Comparison of ENCODE assay signal across 18 cellular contexts in genomic region chr20:46175127-46175494, GRCh38. TPM values are rescaled to one million over a fixed set of nuclear protein-coding genes. Genes with fewer than 3 reads are reported as not detected.
DNase-seq lines count a peak whose midpoint lies in the region; ATAC-seq, FAIRE-seq and TF ChIP-seq lines count a peak whose summit lies in the region.
"Had no signal": no experiment of that assay in that cellular context is flagged by ENCODE, and none has a peak within 500 bp of the region (broad histone marks: within the 10 kb centered on the region; RNA-seq: fewer than 3 reads in every experiment).

No MANE protein-coding gene starts in this region.

- DNase-seq in A549 (ENCODE audit: low read depth in 1 of 2, low spot score in 1 of 2), result no peak
- no peak for DNase-seq in H9
- no peak for DNase-seq in H1 (ENCODE audit: low read depth in 1 of 2, low spot score in 2 of 2)
- DNase-seq in naive thymus-derived CD4-positive, alpha-beta T cell, result no peak
- DNase-seq in natural killer cell, result no peak
- DNase-seq in NCI-H526 treated with DMSO at 0.1 percent for 48 hours (lab: John Stamatoyannopoulos, UW), result no peak
- DNase-seq in UCSD-AML1 (lab: John Stamatoyannopoulos, UW; ENCODE audit: unreplicated experiment), result no peak
- DNase-seq: COR-L47, GF-D8, HCEC 1CT, Kasumi-1, NCI-H1105 treated with DMSO at 0.1 percent for 48 hours, NCI-H187 treated with DMSO at 0.1 percent for 48 hours, NCI-H2171, SIG-M5 had no signal

- TF ChIP-seq RAD21 in A549 (conservative IDR thresholded peaks at IDR 0.05 in 1 of 2, IDR thresholded peaks at IDR 0.05 in 1 of 2) (no peak), H1 (IDR thresholded peaks at IDR 0.05 in 1 of 2, conservative IDR thresholded peaks at IDR 0.05 in 1 of 2; ENCODE audit: low read depth in 2 of 2, low read length in 2 of 2) (no peak)

- TF ChIP-seq EP300 in A549 (IDR thresholded peaks at IDR 0.05) (no peak), H1 (IDR thresholded peaks at IDR 0.05; ENCODE audit: borderline replicate concordance in 1 of 2, low read depth in 2 of 2, low read length in 2 of 2) (no peak)

- no peak overlapping the region for H4K91ac ChIP-seq in H9 (ENCODE audit: insufficient read length, low read depth, low read length)
- no peak overlapping the region for H4K91ac ChIP-seq in H1 (replicated peaks; ENCODE audit: insufficient read length, low read length)

- H3K4me2 ChIP-seq in A549, result peak overlapping the region; percentile 77
- H3K4me2 ChIP-seq in H9 (ENCODE audit: insufficient read depth, insufficient read length, low read length), result peak overlapping the region; percentile 13
- peak overlapping the region; percentile 2 to 80 for H3K4me2 ChIP-seq in H1 (ENCODE audit: insufficient read depth in 1 of 2, low read depth in 2 of 2, low read length in 2 of 2)
- H3K4me2 ChIP-seq: BLaER1 treated with 17β-estradiol and CSF1 and Interleukin-3, amounts not matched to agents 10 nM and 100 nM had no signal

- H3K9ac ChIP-seq in H9 (ENCODE audit: extremely low read depth, insufficient read length, low read length) (no peak overlapping the region), H1 (replicated peaks in 1 of 4; ENCODE audit: extremely low read depth in 1 of 4, low read depth in 3 of 4, low read length in 3 of 4) (no peak overlapping the region)
- H3K9ac ChIP-seq: BLaER1 treated with 17β-estradiol and CSF1 and Interleukin-3, amounts not matched to agents 10 nM and 100 nM had no signal

- H3T11ph ChIP-seq in H9 (ENCODE audit: low read length), result no peak overlapping the region

- POLR2A ChIA-PET in A549 (lab: Yijun Ruan, JAX) (no interaction called here), H1 (lab: Charles Lee; ENCODE audit: partially characterized antibody) (interaction anchor here (0.6 to 0.9 kb wide), 3 partner anchors 17 to 188 kb away, joined by 3 read pairs; no protein-coding TSS in a partner anchor)
- POLR2A ChIA-PET in naive thymus-derived CD4-positive, alpha-beta T cell (lab: Charles Lee), result no interaction called here

- H2BK120ac ChIP-seq in H9 (ENCODE audit: low read depth, low read length, poor library complexity, severe bottlenecking) (no peak overlapping the region), H1 (replicated peaks; ENCODE audit: low read depth, low read length) (no peak overlapping the region)

- no peak for TF ChIP-seq CTCF in A549 (IDR thresholded peaks at IDR 0.05)
- TF ChIP-seq CTCF in H9 (conservative IDR thresholded peaks at IDR 0.05), result no peak
- TF ChIP-seq CTCF in H1 (IDR thresholded peaks at IDR 0.05; ENCODE audit: control extremely low read depth in 1 of 3, insufficient read depth in 1 of 3, low read depth in 1 of 3, low read length in 3 of 3), result no peak
- TF ChIP-seq CTCF in natural killer cell (IDR thresholded peaks at IDR 0.05), result no peak

- H3K79me1 ChIP-seq in H9 (ENCODE audit: insufficient read depth, low read depth, low read length, poor library complexity, severe bottlenecking) (no peaks in the 10 kb centered on the region), H1 (ENCODE audit: low read depth, low read length) (no peaks in the 10 kb centered on the region)

- H3K14ac ChIP-seq in H9 (ENCODE audit: insufficient read depth, low read length) (no peak overlapping the region), H1 (ENCODE audit: insufficient read length) (no peak overlapping the region)

- no peaks in the 10 kb centered on the region for H3K36me3 ChIP-seq in H1 (ENCODE audit: control insufficient read depth in 2 of 4, insufficient read depth in 4 of 4, low read length in 3 of 4)
- no peaks in the 10 kb centered on the region for H3K36me3 ChIP-seq in naive thymus-derived CD4-positive, alpha-beta T cell (ENCODE audit: control insufficient read depth in 2 of 3, insufficient read depth in 3 of 3, low read length in 3 of 3)
- H3K36me3 ChIP-seq: BLaER1 treated with 17β-estradiol and CSF1 and Interleukin-3, amounts not matched to agents 10 nM and 100 nM had no signal

- no peak overlapping the region for H2AFZ ChIP-seq in H9 (ENCODE audit: low read length)
- no peak overlapping the region; the same call in 1 of the 2 replicates for H2AFZ ChIP-seq in H1 (ENCODE audit: low read length)

- H2BK15ac ChIP-seq in H9 (ENCODE audit: low read depth, low read length) (no peak overlapping the region), H1 (ENCODE audit: low read length) (no peak overlapping the region)

- H3K4me3 ChIP-seq in A549 (peak overlapping the region; percentile 31; the same call in 1 of the 3 replicates), H1 (ENCODE audit: extremely low read depth in 1 of 4, insufficient read depth in 2 of 4, low read depth in 3 of 4, low read length in 4 of 4) (peak overlapping the region in 3 of 4 experiments; percentile 17 to 50 (median 22); a peak in 2 of 8 replicates)
- no peak overlapping the region for H3K4me3 ChIP-seq in naive thymus-derived CD4-positive, alpha-beta T cell (ENCODE audit: low read length)
- H3K4me3 ChIP-seq: BLaER1 treated with 17β-estradiol and CSF1 and Interleukin-3, amounts not matched to agents 10 nM and 100 nM had no signal

- H2BK12ac ChIP-seq in H9 (ENCODE audit: insufficient read length, low read depth, low read length) (no peak overlapping the region), H1 (ENCODE audit: low read depth, low read length) (no peak overlapping the region)

- H3K4me1 Mint-ChIP-seq in H9 (no peaks in the 10 kb centered on the region), natural killer cell (peaks cover 0 to 7% of the 10 kb centered on the region in 2 donors)
- H3K4me1 Mint-ChIP-seq in naive thymus-derived CD4-positive, alpha-beta T cell, result peaks cover 0 to 5% (median 0%) of the 10 kb centered on the region in 7 donors

- H3K27me3 Mint-ChIP-seq in H9 (ENCODE audit: low read depth) (peaks cover 68% of the 10 kb centered on the region), natural killer cell (ENCODE audit: low read depth in 2 of 2) (peaks cover 47 to 62% of the 10 kb centered on the region in 2 donors)
- peaks cover 47 to 70% (median 60%) of the 10 kb centered on the region in 5 donors for H3K27me3 Mint-ChIP-seq in naive thymus-derived CD4-positive, alpha-beta T cell

- intact Hi-C loops in naive thymus-derived CD4-positive, alpha-beta T cell (cut with micrococcal nuclease), result loop anchor here (2.0 kb wide), 2 partner anchors 42 to 160 kb away; no protein-coding TSS in a partner anchor
- intact Hi-C loops in natural killer cell (cut with micrococcal nuclease), result loop anchor here (2.0 kb wide), 1 partner anchor 152 kb away; no protein-coding TSS in a partner anchor

- H3K56ac ChIP-seq in H9 (ENCODE audit: insufficient read length, low read depth, low read length) (no peak overlapping the region), H1 (replicated peaks; ENCODE audit: insufficient read length, low read depth, low read length) (no peak overlapping the region)

- H3K9me3 ChIP-seq in A549 (no peaks in the 10 kb centered on the region), H9 (ENCODE audit: control insufficient read depth, low read depth, low read length) (no peaks in the 10 kb centered on the region), H1 (ENCODE audit: insufficient read depth in 2 of 2, low read depth in 1 of 2, low read length in 1 of 2) (no peaks in the 10 kb centered on the region)
- H3K9me3 ChIP-seq in naive thymus-derived CD4-positive, alpha-beta T cell (ENCODE audit: control insufficient read depth in 2 of 3, low read length in 3 of 3), result no peaks in the 10 kb centered on the region
- H3K9me3 ChIP-seq: BLaER1 treated with 17β-estradiol and CSF1 and Interleukin-3, amounts not matched to agents 10 nM and 100 nM had no signal

- no peak overlapping the region for H2BK5ac ChIP-seq in H9 (ENCODE audit: insufficient read length, low read length)
- no peak overlapping the region for H2BK5ac ChIP-seq in H1 (ENCODE audit: low read depth, low read length)

- no peak overlapping the region for H2AK5ac ChIP-seq in H9 (ENCODE audit: insufficient read length, low read length)
- H2AK5ac ChIP-seq in H1 (ENCODE audit: low read depth, low read length), result no peak overlapping the region

- ATAC-seq in A549 (no peak), GM21576 (IDR thresholded peaks at IDR 0.05; ENCODE audit: unreplicated experiment) (no peak), natural killer cell (no peak)
- ATAC-seq in naive thymus-derived CD4-positive, alpha-beta T cell, result no peak

- H3K27ac Mint-ChIP-seq in H9 (no peak overlapping the region), natural killer cell (no peak overlapping the region)
- H3K27ac Mint-ChIP-seq in naive thymus-derived CD4-positive, alpha-beta T cell, result no peak overlapping the region

- H3K36me3 Mint-ChIP-seq in H9 (ENCODE audit: insufficient read depth in 1 of 3, low read depth in 3 of 3), result no peaks in the 10 kb centered on the region
- H3K36me3 Mint-ChIP-seq in naive thymus-derived CD4-positive, alpha-beta T cell, result peaks cover 0 to 3% (median 0%) of the 10 kb centered on the region in 5 donors
- H3K36me3 Mint-ChIP-seq in natural killer cell, result no peaks in the 10 kb centered on the region

- H3K23me2 ChIP-seq in H9 (ENCODE audit: insufficient read length, low read depth, low read length, poor library complexity, severe bottlenecking), result no peaks in the 10 kb centered on the region
- H3K23me2 ChIP-seq in H1 (ENCODE audit: low read depth, low read length), result peaks cover 2% of the 10 kb centered on the region; the same call in 1 of the 2 replicates

- H3K4ac ChIP-seq in H9 (ENCODE audit: low read depth, low read length) (no peak overlapping the region), H1 (replicated peaks; ENCODE audit: insufficient read length, low read depth, low read length) (no peak overlapping the region)

- CTCF ChIA-PET in A549 (lab: Yijun Ruan, JAX) (interaction anchor here (0.7 to 6.4 kb wide), 29 partner anchors 9 to 237 kb away, joined by 3 to 72 read pairs (median 5); no protein-coding TSS in a partner anchor), H1 (lab: Charles Lee; ENCODE audit: partially characterized antibody) (interaction anchor here (0.5 to 18.5 kb wide), 31 partner anchors 8 to 717 kb away, joined by 3 to 233 read pairs (median 4); no protein-coding TSS in a partner anchor)
- CTCF ChIA-PET in naive thymus-derived CD4-positive, alpha-beta T cell (lab: Charles Lee), result interaction anchor here (0.7 to 2.0 kb wide), 5 partner anchors 9 to 188 kb away, joined by 3 to 8 read pairs (median 5); no protein-coding TSS in a partner anchor

- no peak overlapping the region for H3K18ac ChIP-seq in H9 (ENCODE audit: insufficient read length, low read depth, low read length)
- H3K18ac ChIP-seq in H1 (ENCODE audit: extremely low read depth, low read length), result no peak overlapping the region

- no peak for TF ChIP-seq POLR2A in A549 (IDR thresholded peaks at IDR 0.05; ENCODE audit: low read length)
- no peak for TF ChIP-seq POLR2A in H1 (IDR thresholded peaks at IDR 0.05; ENCODE audit: control extremely low read depth in 1 of 2, low read depth in 2 of 2, low read length in 2 of 2)

- H2BK20ac ChIP-seq in H9 (ENCODE audit: low read depth, low read length, poor library complexity, severe bottlenecking) (no peak overlapping the region), H1 (ENCODE audit: low read length) (no peak overlapping the region)

- H4K5ac ChIP-seq in H9 (ENCODE audit: insufficient read length, low read depth, low read length) (no peak overlapping the region), H1 (ENCODE audit: insufficient read length, low read depth, low read length) (no peak overlapping the region)

- no peaks in the 10 kb centered on the region for H3K4me1 ChIP-seq in A549
- no peaks in the 10 kb centered on the region for H3K4me1 ChIP-seq in H9 (ENCODE audit: insufficient read depth, low read length)
- no peaks in the 10 kb centered on the region; a peak in 1 of 7 replicates for H3K4me1 ChIP-seq in H1 (replicated peaks in 1 of 4; ENCODE audit: control insufficient read depth in 3 of 4, insufficient read depth in 4 of 4, low read length in 3 of 4)
- H3K4me1 ChIP-seq in naive thymus-derived CD4-positive, alpha-beta T cell (ENCODE audit: control insufficient read depth in 2 of 2, insufficient read depth in 2 of 2, low read length in 2 of 2), result no peaks in the 10 kb centered on the region

- 30% methylated on average over 4 of the region's 4 CpGs for WGBS in A549 (ENCODE audit: missing lambda C conversion rate)
- no CpG with 5 or more reads among the region's 4 CpGs for WGBS in H9 (ENCODE audit: extremely low coverage, insufficient read length, low lambda C conversion rate)
- 81% methylated on average over 4 of the region's 4 CpGs; no CpG with 5 or more reads in 1 of the 2 experiments for WGBS in H1 (ENCODE audit: extremely low coverage in 1 of 2, insufficient coverage in 1 of 2, insufficient read length in 1 of 2, insufficient replicate concordance in 2 of 2, low coverage in 1 of 2, low lambda C conversion rate in 2 of 2, missing lambda C conversion rate in 1 of 2), 2 experiments

- H4K8ac ChIP-seq in H9 (replicated peaks; ENCODE audit: insufficient read length, low read depth, low read length), result no peak overlapping the region
- peak overlapping the region; percentile 81 for H4K8ac ChIP-seq in H1 (ENCODE audit: extremely low read depth, insufficient read depth, low read length)

- peaks cover 15% of the 10 kb centered on the region for H3K27me3 ChIP-seq in H9 (ENCODE audit: insufficient read depth, low read length)
- H3K27me3 ChIP-seq in H1 (replicated peaks in 1 of 4; ENCODE audit: control insufficient read depth in 3 of 4, extremely low read depth in 1 of 4, insufficient read depth in 3 of 4, low read length in 3 of 4), result peaks cover 8 to 33% (median 32%) of the 10 kb centered on the region in 4 experiments
- H3K27me3 ChIP-seq in naive thymus-derived CD4-positive, alpha-beta T cell (ENCODE audit: control insufficient read depth in 2 of 2, insufficient read depth in 2 of 2, low read length in 2 of 2), result peaks cover 0 to 21% of the 10 kb centered on the region in 2 donors

- H3K79me2 ChIP-seq in H9 (ENCODE audit: insufficient read depth, low read length), result no peaks in the 10 kb centered on the region
- H3K79me2 ChIP-seq in H1 (ENCODE audit: control insufficient read depth in 1 of 2, insufficient read depth in 2 of 2, low read length in 2 of 2), result no peaks in the 10 kb centered on the region

- H4K20me1 ChIP-seq in H9 (ENCODE audit: control insufficient read depth, insufficient read depth, insufficient read length) (no peaks in the 10 kb centered on the region), H1 (replicated peaks in 1 of 2; ENCODE audit: control insufficient read depth in 1 of 2, insufficient read depth in 2 of 2, low read length in 2 of 2) (no peaks in the 10 kb centered on the region)

- H3K4me3 Mint-ChIP-seq in H9 (peak overlapping the region; percentile 38 to 65), natural killer cell (no peak overlapping the region)
- peak overlapping the region in 6 of 10 donors; percentile 21 to 65 (median 44) for H3K4me3 Mint-ChIP-seq in naive thymus-derived CD4-positive, alpha-beta T cell

- FAIRE-seq in A549 (lab: Jason Lieb, UNC) (no peak), H1 (lab: Jason Lieb, UNC) (no peak)

- H3K23ac ChIP-seq in H9 (ENCODE audit: insufficient read length, low read depth, low read length), result no peak overlapping the region
- no peak overlapping the region for H3K23ac ChIP-seq in H1 (ENCODE audit: insufficient read length)

- H3K27ac ChIP-seq in A549 (no peak overlapping the region), H9 (ENCODE audit: insufficient read length, low read depth, low read length) (no peak overlapping the region), H1 (ENCODE audit: low read depth, low read length) (no peak overlapping the region)
- no peak overlapping the region for H3K27ac ChIP-seq in naive thymus-derived CD4-positive, alpha-beta T cell (ENCODE audit: low read depth, low read length)
- H3K27ac ChIP-seq: BLaER1 treated with 17β-estradiol and CSF1 and Interleukin-3, amounts not matched to agents 10 nM and 100 nM had no signal

- H3K9me3 Mint-ChIP-seq in H9 (no peaks in the 10 kb centered on the region; a peak in 1 of 5 replicates), natural killer cell (no peaks in the 10 kb centered on the region)
- peaks cover 0 to 1% (median 0%) of the 10 kb centered on the region in 11 donors for H3K9me3 Mint-ChIP-seq in naive thymus-derived CD4-positive, alpha-beta T cell

RNA-seq across cellular contexts. Expression of gene CD40, which starts 57.0 kb away (rescaled TPM):
- polyA plus RNA-seq in A549 (2011; rRNA removed) (5.2 and 7.0 TPM in 2 replicates), A549 (2017; fragmentation: RNase III; extraction: RNeasy Plus Mini Kit Qiagen cat#74134 plus additional on column Dnase treatment) (4.7 to 5.7 TPM (median 4.9 TPM) in 3 replicates), H1 (2011; rRNA removed) (18.8 and 19.6 TPM in 2 replicates)
- 7.4 and 7.7 TPM in 2 replicates for polyA plus RNA-seq in A549 (2012; cell fraction: cytosol; rRNA removed)
- polyA plus RNA-seq in A549 (2012; cell fraction: nucleus; rRNA removed), result 6.6 and 7.3 TPM in 2 replicates
- polyA minus RNA-seq in A549 (2011; rRNA and poly(A)+ RNA removed), result 4.9 and 5.1 TPM in 2 replicates
- total RNA-seq in H9 (2021) (7.8 and 8.6 TPM in 2 replicates), natural killer cell (1 to 10 TPM; 7.1 to 9.1 (median 7.2) TPM)
- 12.1 and 14.5 TPM in 2 replicates for total RNA-seq in H1 (2021; fragmentation: NEBNext Ultra II Directional; extraction: Animal tissue kit (Norgen Biotek cat#: 25700))
- 23.9 TPM for polyA plus RNA-seq in H1 (2011; cell fraction: cytosol; rRNA removed)
- polyA plus RNA-seq in H1 (2011; cell fraction: nucleus; rRNA removed), result 22.4 TPM
- 14.7 to 17.5 TPM (median 16.8 TPM) in 4 replicates for polyA plus RNA-seq in H1 (2012, experiment 1 of 2)
- polyA plus RNA-seq in H1 (2012, experiment 2 of 2), result 11.8 TPM
- 17.8 TPM for polyA plus RNA-seq in H1 (2013, experiment 1 of 2)
- 19.9 TPM for polyA plus RNA-seq in H1 (2013, experiment 2 of 2)
- 14.9 and 15.1 TPM in 2 replicates for polyA minus RNA-seq in H1 (2011; rRNA and poly(A)+ RNA removed)
- polyA minus RNA-seq in H1 (2011; cell fraction: cytosol; rRNA and poly(A)+ RNA removed), result 12.1 TPM
- polyA minus RNA-seq in H1 (2011; cell fraction: nucleus; rRNA and poly(A)+ RNA removed), result 8.8 TPM
- 1 to 10 TPM; 1.7 to 10.0 (median 4.0) TPM for total RNA-seq in naive thymus-derived CD4-positive, alpha-beta T cell
- polyA plus RNA-seq in naive thymus-derived CD4-positive, alpha-beta T cell, result 1 to 10 TPM; 4.0 to 5.2 TPM
- total RNA-seq: A172 had no signal

Comparison
In these comparisons a context has a peak if more than half of its experiments do, and no peak if none do; other contexts are left out.
1. H3K4me2 ChIP-seq: peak in every context shown above with its lines; median percentile 77 in A549; 41 in H1; 13 in H9.
2. Of the 18 proteins assayed by ChIP-seq in both H1 and A549: peak only in H1: none; only in A549: none; in both: KDM1A; in neither: 16; mixed calls (peak in some experiments, not most) for 1.